In the genomic region with DNA sequence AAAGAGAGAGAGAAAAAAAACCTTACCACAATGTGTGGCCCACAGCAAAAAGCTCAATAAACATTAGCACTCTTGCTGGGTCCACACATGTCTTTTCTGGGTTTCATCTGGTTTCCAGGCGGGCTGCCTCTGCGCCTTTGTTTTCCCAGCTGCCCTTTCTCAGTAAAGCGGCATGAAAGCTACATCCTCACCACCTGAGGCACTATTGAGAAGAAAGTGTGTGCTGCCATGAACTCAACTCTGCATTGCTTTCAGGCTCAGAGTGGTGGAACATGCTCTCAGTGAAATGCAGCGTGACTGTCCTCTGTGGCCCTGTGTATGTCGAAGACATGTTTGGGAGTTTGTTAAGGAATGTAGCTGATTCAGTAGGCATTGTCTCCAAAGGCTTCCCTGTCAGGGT, we compare ENCODE assay signal across 19 cellular contexts.
DNase-seq lines count a peak whose midpoint lies in the region; TF ChIP-seq lines count a peak whose summit lies in the region.
"Had no signal": no experiment of that assay in that cellular context is flagged by ENCODE, and none has a peak within 500 bp of the region (broad histone marks: within the 10 kb centered on the region; RNA-seq: fewer than 3 reads in every experiment).

No MANE protein-coding gene starts in this region.

- H3K4me3 ChIP-seq in GM12875 (ENCODE audit: low read depth, low read length) (no peak overlapping the region), neural progenitor cell (no peak overlapping the region)
- no peak overlapping the region for H3K4me3 ChIP-seq in effector memory CD4-positive, alpha-beta T cell (ENCODE audit: insufficient read depth, low read depth, low read length, poor library complexity, severe bottlenecking)
- H3K4me3 ChIP-seq: BLaER1 treated with 17β-estradiol and CSF1 and Interleukin-3, amounts not matched to agents 10 nM and 100 nM; heart left ventricle; psoas muscle; spleen had no signal

- H2AFZ ChIP-seq in neural progenitor cell (replicated peaks): no peak overlapping the region

- H3K27me3 ChIP-seq in neural progenitor cell: no peaks in the 10 kb centered on the region
- H3K27me3 ChIP-seq in effector memory CD4-positive, alpha-beta T cell (replicated peaks; ENCODE audit: control insufficient read depth, insufficient read depth, low read length, poor library complexity, severe bottlenecking): no peaks in the 10 kb centered on the region
- H3K27me3 ChIP-seq: BLaER1 treated with 17β-estradiol and CSF1 and Interleukin-3, amounts not matched to agents 10 nM and 100 nM; heart left ventricle; spleen had no signal

- H3K4me3 Mint-ChIP-seq in chondrocyte (ENCODE audit: unreplicated experiment): no peak overlapping the region
- H3K4me3 Mint-ChIP-seq in neural progenitor cell: no peak overlapping the region
- H3K4me3 Mint-ChIP-seq: activated T-helper 1 cell treated with anti-CD3 and anti-CD28 coated beads, Interleukin-12 subunit alpha, Interleukin-12 subunit beta, Interleukin-2, Interleukin-4 antibody, amounts not matched to agents 30 ng/mL and 10 ng/mL and 1 ng/mL, durations not matched to agents 14 hours and 24 hours and 36 hours; nephron progenitor cell had no signal

- H3K27me3 Mint-ChIP-seq in chondrocyte (ENCODE audit: low read depth) (no peaks in the 10 kb centered on the region), neural progenitor cell (ENCODE audit: insufficient read depth, low read depth) (peaks cover 2% of the 10 kb centered on the region)

- H3K27ac Mint-ChIP-seq in chondrocyte (ENCODE audit: unreplicated experiment) (no peak overlapping the region), neural progenitor cell (peak overlapping the region; percentile 16)
- H3K27ac Mint-ChIP-seq: activated T-helper 1 cell treated with anti-CD3 and anti-CD28 coated beads, Interleukin-12 subunit alpha, Interleukin-12 subunit beta, Interleukin-2, Interleukin-4 antibody, amounts not matched to agents 30 ng/mL and 10 ng/mL and 1 ng/mL, durations not matched to agents 14 hours and 24 hours and 36 hours; nephron progenitor cell had no signal

- H3K9me3 ChIP-seq in neural progenitor cell (ENCODE audit: low read depth): no peaks in the 10 kb centered on the region
- no peaks in the 10 kb centered on the region for H3K9me3 ChIP-seq in effector memory CD4-positive, alpha-beta T cell (ENCODE audit: control insufficient read depth, low read length)
- H3K9me3 ChIP-seq: BLaER1 treated with 17β-estradiol and CSF1 and Interleukin-3, amounts not matched to agents 10 nM and 100 nM; heart left ventricle; psoas muscle; spleen had no signal

- H3K36me3 Mint-ChIP-seq in chondrocyte (ENCODE audit: low read depth) (peaks cover 3% of the 10 kb centered on the region), neural progenitor cell (peaks cover 8% of the 10 kb centered on the region)

- H3K27ac ChIP-seq in neural progenitor cell: no peak overlapping the region
- no peak overlapping the region for H3K27ac ChIP-seq in effector memory CD4-positive, alpha-beta T cell (ENCODE audit: insufficient read depth, low read length, poor library complexity, severe bottlenecking)
- H3K27ac ChIP-seq: BLaER1 treated with 17β-estradiol and CSF1 and Interleukin-3, amounts not matched to agents 10 nM and 100 nM; heart left ventricle; psoas muscle; spleen had no signal

- peaks cover 4% of the 10 kb centered on the region for H4K20me1 ChIP-seq in neural progenitor cell (ENCODE audit: low read depth)
- H4K20me1 ChIP-seq: BLaER1 treated with 17β-estradiol and CSF1 and Interleukin-3, amounts not matched to agents 10 nM and 100 nM had no signal

- 0 out of 2 replicates have a peak, but pooled peaks have one; percentile 6 for TF ChIP-seq CTCF in GM12875 (IDR thresholded peaks at IDR 0.05; ENCODE audit: borderline replicate concordance, insufficient read depth, low read depth, low read length)
- peak; percentile 26 for TF ChIP-seq CTCF in chondrocyte (IDR thresholded peaks at IDR 0.05)
- peak; percentile 39 for TF ChIP-seq CTCF in neural progenitor cell (IDR thresholded peaks at IDR 0.05)

- H3K4me1 ChIP-seq in neural progenitor cell: peaks cover 9% of the 10 kb centered on the region
- no peaks in the 10 kb centered on the region for H3K4me1 ChIP-seq in effector memory CD4-positive, alpha-beta T cell (ENCODE audit: control insufficient read depth, insufficient read depth, low read length, poor library complexity, severe bottlenecking)
- H3K4me1 ChIP-seq: BLaER1 treated with 17β-estradiol and CSF1 and Interleukin-3, amounts not matched to agents 10 nM and 100 nM; psoas muscle; spleen had no signal

- no peaks in the 10 kb centered on the region for H3K9me3 Mint-ChIP-seq in chondrocyte (ENCODE audit: low read depth)
- H3K9me3 Mint-ChIP-seq in neural progenitor cell: no peaks in the 10 kb centered on the region
- H3K9me3 Mint-ChIP-seq: activated T-helper 1 cell treated with anti-CD3 and anti-CD28 coated beads, Interleukin-12 subunit alpha, Interleukin-12 subunit beta, Interleukin-2, Interleukin-4 antibody, amounts not matched to agents 30 ng/mL and 10 ng/mL and 1 ng/mL, durations not matched to agents 14 hours and 24 hours and 36 hours; nephron progenitor cell had no signal

- no peaks in the 10 kb centered on the region for H3F3A ChIP-seq in neural progenitor cell (ENCODE audit: low read depth)

- DNase-seq in NCI-H748 (lab: John Stamatoyannopoulos, UW; ENCODE audit: unreplicated experiment) (peak; percentile 46), chondrocyte (ENCODE audit: low spot score) (no peak), neural progenitor cell (ENCODE audit: low spot score) (peak; percentile 55), HCEC 1CT (no peak), NCI-H1092 treated with DMSO at 0.1 percent for 48 hours (lab: John Stamatoyannopoulos, UW) (no peak)
- DNase-seq in effector memory CD4-positive, alpha-beta T cell: no peak
- DNase-seq: activated CD4-positive, alpha-beta T cell treated with anti-CD3 and anti-CD28 coated beads for 1 hour; heart left ventricle; MM.1S; NCI-H1930; NCI-H510A treated with DMSO at 0.1 percent for 48 hours; nephron progenitor cell; OCI-M1; psoas muscle; spleen; T1000 had no signal

- H3K4me1 Mint-ChIP-seq in chondrocyte (ENCODE audit: low read depth) (no peaks in the 10 kb centered on the region), neural progenitor cell (peaks cover 6% of the 10 kb centered on the region)

- no peaks in the 10 kb centered on the region for H3K79me2 ChIP-seq in neural progenitor cell (ENCODE audit: low read depth)

- H3K36me3 ChIP-seq in neural progenitor cell: no peaks in the 10 kb centered on the region
- no peaks in the 10 kb centered on the region for H3K36me3 ChIP-seq in effector memory CD4-positive, alpha-beta T cell (ENCODE audit: control insufficient read depth, insufficient read depth, low read length)
- H3K36me3 ChIP-seq: BLaER1 treated with 17β-estradiol and CSF1 and Interleukin-3, amounts not matched to agents 10 nM and 100 nM; heart left ventricle; spleen had no signal

- H3K9ac ChIP-seq in neural progenitor cell: no peak overlapping the region
- H3K9ac ChIP-seq: BLaER1 treated with 17β-estradiol and CSF1 and Interleukin-3, amounts not matched to agents 10 nM and 100 nM had no signal

- no peak overlapping the region for H3K4me2 ChIP-seq in neural progenitor cell
- H3K4me2 ChIP-seq: BLaER1 treated with 17β-estradiol and CSF1 and Interleukin-3, amounts not matched to agents 10 nM and 100 nM had no signal

Comparison
In these comparisons a context has a peak if more than half of its experiments do, and no peak if none do; other contexts are left out.
1. DNase-seq: peak in NCI-H748 (single experiment) and neural progenitor cell (single experiment); none in chondrocyte (single experiment), HCEC 1CT (single experiment), effector memory CD4-positive, alpha-beta T cell (0 of 3) and NCI-H1092 treated with DMSO at 0.1 percent for 48 hours (single experiment).
2. Peak in every context shown above with its lines, with median percentiles within 50 percentile points of each other: CTCF ChIP-seq.